Comparison of ENCODE assay signal across 8 cellular contexts in the genomic region with DNA sequence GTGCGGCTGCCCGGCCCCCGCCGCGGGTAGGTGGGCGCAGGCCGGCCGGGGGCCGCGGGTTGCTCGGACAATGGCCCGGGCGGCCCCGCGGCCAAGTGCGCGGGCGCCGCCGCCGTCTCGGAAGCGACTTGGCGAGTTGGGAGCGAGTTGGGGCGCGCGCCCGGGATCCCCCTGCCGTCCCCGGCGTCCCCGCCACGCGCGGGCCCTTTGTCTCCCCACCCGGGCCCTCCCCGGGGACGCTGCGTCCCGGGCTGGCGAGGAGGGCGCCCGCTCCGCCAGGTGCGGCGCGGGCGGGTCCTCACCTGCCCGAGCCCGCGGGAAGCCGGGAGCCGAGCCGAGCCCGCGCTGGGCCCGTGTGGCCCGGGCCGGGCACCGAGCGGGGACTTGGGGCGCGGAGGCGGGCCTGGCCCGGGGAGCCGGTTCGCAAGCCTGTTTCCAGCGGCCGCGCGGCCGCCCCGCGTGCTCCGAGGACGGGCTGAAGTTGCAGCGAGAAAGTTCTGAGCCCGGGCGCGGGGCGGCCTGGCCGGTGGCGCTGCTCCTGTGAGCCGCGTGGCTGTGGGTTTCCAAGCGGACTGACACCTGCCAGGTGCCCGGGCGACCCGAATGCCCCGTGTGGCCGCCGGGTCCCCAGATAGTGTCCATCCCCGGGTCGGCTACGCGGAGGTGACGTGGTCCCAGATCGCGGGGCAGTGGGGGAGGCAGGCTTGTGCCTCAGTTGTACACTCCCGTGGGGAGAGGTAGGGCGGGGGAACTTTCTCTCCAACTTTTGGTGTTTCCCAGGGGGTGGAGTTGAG. TPM values are rescaled to one million over a fixed set of nuclear protein-coding genes. Genes with fewer than 3 reads are reported as not detected.
DNase-seq lines count a peak whose midpoint lies in the region; ATAC-seq and TF ChIP-seq lines count a peak whose summit lies in the region.

No MANE protein-coding gene starts in this region.

- peak overlapping the region; percentile 65 for H3K9ac ChIP-seq in iPS-15b (ENCODE audit: low read depth, low read length)

- H3K27ac Mint-ChIP-seq in CD8-positive, alpha-beta memory T cell, result peak overlapping the region in 3 of 8 donors; percentile 34 to 72 (median 47)
- H3K27ac Mint-ChIP-seq in activated naive CD8-positive, alpha-beta T cell treated with anti-CD3 and anti-CD28 coated beads, Interleukin-2, amount 50 U/mL, for 24 hours, result peak overlapping the region; percentile 77

- TF ChIP-seq CTCF in HL-60 (IDR thresholded peaks at IDR 0.05; ENCODE audit: insufficient read depth, low read length), result no peak

- CTCF ChIA-PET in CD8-positive, alpha-beta memory T cell (lab: Charles Lee), result no interaction called here

- peak overlapping the region; percentile 77 to 88 (median 82) for H3K4me3 Mint-ChIP-seq in CD8-positive, alpha-beta memory T cell
- H3K4me3 Mint-ChIP-seq in activated naive CD8-positive, alpha-beta T cell treated with anti-CD3 and anti-CD28 coated beads, Interleukin-2, amount 50 U/mL, for 24 hours, result peak overlapping the region; percentile 83

- H3K4me1 ChIP-seq in CD8-positive, alpha-beta memory T cell (ENCODE audit: insufficient read depth, low read length), result peaks cover 11% of the 10 kb centered on the region
- peaks cover 11% of the 10 kb centered on the region for H3K4me1 ChIP-seq in iPS-15b (ENCODE audit: control insufficient read depth, insufficient read depth, low read length)

- no peaks in the 10 kb centered on the region for H3K9me3 ChIP-seq in CD8-positive, alpha-beta memory T cell (ENCODE audit: low read length)
- no peaks in the 10 kb centered on the region for H3K9me3 ChIP-seq in iPS-15b (ENCODE audit: control insufficient read depth, insufficient read depth, low read length)

- peaks cover 6% of the 10 kb centered on the region in 2 donors for H3K27me3 Mint-ChIP-seq in CD8-positive, alpha-beta memory T cell
- H3K27me3 Mint-ChIP-seq in activated naive CD8-positive, alpha-beta T cell treated with anti-CD3 and anti-CD28 coated beads, Interleukin-2, amount 50 U/mL, for 24 hours, result peaks cover 21% of the 10 kb centered on the region

- H3K9me3 Mint-ChIP-seq in CD8-positive, alpha-beta memory T cell, result no peaks in the 10 kb centered on the region
- no peaks in the 10 kb centered on the region for H3K9me3 Mint-ChIP-seq in activated naive CD8-positive, alpha-beta T cell treated with anti-CD3 and anti-CD28 coated beads, Interleukin-2, amount 50 U/mL, for 24 hours

- H3K4me1 Mint-ChIP-seq in CD8-positive, alpha-beta memory T cell, result peaks cover 8 to 20% (median 10%) of the 10 kb centered on the region in 3 donors
- peaks cover 14% of the 10 kb centered on the region for H3K4me1 Mint-ChIP-seq in activated naive CD8-positive, alpha-beta T cell treated with anti-CD3 and anti-CD28 coated beads, Interleukin-2, amount 50 U/mL, for 24 hours

- peak overlapping the region; percentile 59 for H3K4me3 ChIP-seq in CD8-positive, alpha-beta memory T cell (ENCODE audit: low read length)
- peak overlapping the region; percentile 55 for H3K4me3 ChIP-seq in HL-60 (replicated peaks; ENCODE audit: insufficient read depth, low read length)
- H3K4me3 ChIP-seq in iPS-15b (ENCODE audit: low read depth, low read length), result peak overlapping the region; percentile 68

- ATAC-seq in activated naive CD8-positive, alpha-beta T cell treated with anti-CD3 and anti-CD28 coated beads, Interleukin-2, amount 50 U/mL, for 24 hours, result peak; percentile 25

- H3K27me3 ChIP-seq in CD8-positive, alpha-beta memory T cell (ENCODE audit: insufficient read depth, low read length, poor library complexity, severe bottlenecking), result no peaks in the 10 kb centered on the region
- H3K27me3 ChIP-seq in HL-60 (ENCODE audit: insufficient read depth, poor library complexity, severe bottlenecking), result no peaks in the 10 kb centered on the region
- peaks cover 4% of the 10 kb centered on the region for H3K27me3 ChIP-seq in iPS-15b (ENCODE audit: control insufficient read depth, insufficient read depth, low read length)

- DNase-seq in CD8-positive, alpha-beta memory T cell, result peak in 1 of 5 donors; percentile 42
- no peak for DNase-seq in HL-60 (ENCODE audit: low read depth in 1 of 2, low spot score in 1 of 2)
- DNase-seq in activated naive CD8-positive, alpha-beta T cell treated with anti-CD3 and anti-CD28 coated beads, Interleukin-2, amount 50 U/mL, for 24 hours, result no peak
- DNase-seq in stimulated activated CD8-positive, alpha-beta memory T cell treated with anti-CD3 and anti-CD28 coated beads, Interleukin-12 subunit alpha, Interleukin-12 subunit beta, amount 100 ng/mL, for 4 hours (ENCODE audit: low read depth), result peak; percentile 21
- DNase-seq in NCI-H2171 treated with DMSO at 0.1 percent for 48 hours (lab: John Stamatoyannopoulos, UW), result no peak
- DNase-seq in SKM-1 (lab: John Stamatoyannopoulos, UW; ENCODE audit: unreplicated experiment), result no peak
- no peak for DNase-seq in activated CD4-positive, CD25-positive, alpha-beta regulatory T cell treated with anti-CD3 and anti-CD28 coated beads, Interleukin-2, amount 50 U/mL, for 72 hours

- no peaks in the 10 kb centered on the region for H3K36me3 ChIP-seq in CD8-positive, alpha-beta memory T cell (ENCODE audit: insufficient read depth, low read length)
- H3K36me3 ChIP-seq in iPS-15b (ENCODE audit: control insufficient read depth, insufficient read depth, low read length), result no peaks in the 10 kb centered on the region

- POLR2A ChIA-PET in CD8-positive, alpha-beta memory T cell (lab: Charles Lee), result no interaction called here

- no peaks in the 10 kb centered on the region for H3K36me3 Mint-ChIP-seq in CD8-positive, alpha-beta memory T cell
- H3K36me3 Mint-ChIP-seq in activated naive CD8-positive, alpha-beta T cell treated with anti-CD3 and anti-CD28 coated beads, Interleukin-2, amount 50 U/mL, for 24 hours (ENCODE audit: low read depth), result no peaks in the 10 kb centered on the region

- peak overlapping the region; percentile 69 for H3K27ac ChIP-seq in CD8-positive, alpha-beta memory T cell (ENCODE audit: low read depth, low read length)
- peak overlapping the region; percentile 76 for H3K27ac ChIP-seq in HL-60 (replicated peaks)

RNA-seq across cellular contexts. Expression of a gene that starts 0.6 kb away (rescaled TPM):
- total RNA-seq in CD8-positive, alpha-beta memory T cell, result 1 to 10 TPM; 7.5 to 9.9 TPM
- polyA plus RNA-seq in CD8-positive, alpha-beta memory T cell, result 0.68 TPM

RNA-seq across cellular contexts. Expression of a gene that starts 41.2 kb away (rescaled TPM):
- 10 to 100 TPM; 46.9 to 49.8 TPM for total RNA-seq in CD8-positive, alpha-beta memory T cell
- 15.7 TPM for polyA plus RNA-seq in CD8-positive, alpha-beta memory T cell
